1 cellular context compared by ENCODE assay signal in genomic region chr15:81101894-81102815, GRCh38.
TF ChIP-seq lines count a peak whose summit lies in the region.

No MANE protein-coding gene starts in this region.

TF ChIP-seq in K562, 482 proteins besides CTCF, POLR2A, EP300 and RAD21 (continued from another document):
- no peak for TF ChIP-seq ETS1 (conservative IDR thresholded peaks at IDR 0.05; ENCODE audit: control insufficient read depth, low read depth, low read length)
- TF ChIP-seq PHF20 (IDR thresholded peaks at IDR 0.05; ENCODE audit: partially characterized antibody), result no peak
- TF ChIP-seq BHLHE40 (IDR thresholded peaks at IDR 0.05; ENCODE audit: low read length), result no peak
- no peak for TF ChIP-seq ZBTB43 (CRISPR knock-in tag; IDR thresholded peaks at IDR 0.05)
- no peak for TF ChIP-seq HIVEP1 (CRISPR knock-in tag; IDR thresholded peaks at IDR 0.05)
- 0 out of 2 replicates have a peak, but pooled peaks have one; percentile 6 for TF ChIP-seq CXXC5 (CRISPR knock-in tag; IDR thresholded peaks at IDR 0.05)
- no peak for TF ChIP-seq NFE2 (IDR thresholded peaks at IDR 0.05; ENCODE audit: low read depth)
- TF ChIP-seq ZNF780A (CRISPR knock-in tag; IDR thresholded peaks at IDR 0.05), result no peak
- TF ChIP-seq TBP (optimal IDR thresholded peaks at IDR 0.05; ENCODE audit: low read depth, low read length), result no peak
- no peak for TF ChIP-seq FOXK1 (CRISPR knock-in tag; IDR thresholded peaks at IDR 0.05; ENCODE audit: borderline replicate concordance)
- no peak for TF ChIP-seq MEIS2 (IDR thresholded peaks at IDR 0.05; ENCODE audit: partially characterized antibody)
- no peak for TF ChIP-seq TRIM28 (IDR thresholded peaks at IDR 0.05)
- TF ChIP-seq MYBL2 (IDR thresholded peaks at IDR 0.05; ENCODE audit: low read depth), result no peak
- no peak for TF ChIP-seq MYBL2 (CRISPR knock-in tag; IDR thresholded peaks at IDR 0.05; ENCODE audit: borderline replicate concordance)
- TF ChIP-seq CEBPG (CRISPR knock-in tag; IDR thresholded peaks at IDR 0.05), result peak; percentile 69
- peak; percentile 66 to 74 for TF ChIP-seq CEBPG (tag; conservative IDR thresholded peaks at IDR 0.05 in 1 of 2, IDR thresholded peaks at IDR 0.05 in 1 of 2)
- no peak for TF ChIP-seq PHF8 (IDR thresholded peaks at IDR 0.05; ENCODE audit: borderline replicate concordance, low read length)
- no peak for TF ChIP-seq BRD4 (IDR thresholded peaks at IDR 0.05)
- TF ChIP-seq U2AF2 (optimal IDR thresholded peaks at IDR 0.05; ENCODE audit: low read depth, low read length), result no peak
- no peak for TF ChIP-seq ETS2 (tag; IDR thresholded peaks at IDR 0.05; ENCODE audit: borderline replicate concordance, poor library complexity, severe bottlenecking)
- peak; percentile 84 for TF ChIP-seq NFIC (IDR thresholded peaks at IDR 0.05)
- TF ChIP-seq MLLT1 (IDR thresholded peaks at IDR 0.05), result no peak
- TF ChIP-seq NEUROD1 (IDR thresholded peaks at IDR 0.05; ENCODE audit: borderline replicate concordance, low read depth, low read length, partially characterized antibody), result no peak
- TF ChIP-seq FOXP4 (CRISPR knock-in tag; IDR thresholded peaks at IDR 0.05; ENCODE audit: borderline replicate concordance), result no peak
- TF ChIP-seq FOXJ3 (CRISPR knock-in tag; IDR thresholded peaks at IDR 0.05), result no peak
- TF ChIP-seq NR0B1 (IDR thresholded peaks at IDR 0.05; ENCODE audit: partially characterized antibody), result no peak
- no peak for TF ChIP-seq FOXA1 (IDR thresholded peaks at IDR 0.05; ENCODE audit: borderline replicate concordance)
- no peak for TF ChIP-seq FIP1L1 (IDR thresholded peaks at IDR 0.05; ENCODE audit: low read depth, low read length, poor library complexity, severe bottlenecking)
- no peak for TF ChIP-seq XRCC5 (IDR thresholded peaks at IDR 0.05; ENCODE audit: low read depth, low read length)
- TF ChIP-seq HNRNPK (IDR thresholded peaks at IDR 0.05; ENCODE audit: low read depth, low read length, poor library complexity, severe bottlenecking), result no peak
- TF ChIP-seq HNRNPUL1 (IDR thresholded peaks at IDR 0.05; ENCODE audit: low read length), result no peak
- no peak for TF ChIP-seq ZNF79 (CRISPR knock-in tag; IDR thresholded peaks at IDR 0.05; ENCODE audit: low read depth)
- TF ChIP-seq ATF3 (IDR thresholded peaks at IDR 0.05), result peak; percentile 83
- TF ChIP-seq ATF3 (CRISPR knock-in tag; conservative IDR thresholded peaks at IDR 0.05), result no peak
